ENCODE assay signal across 34 cellular contexts in the genomic region with DNA sequence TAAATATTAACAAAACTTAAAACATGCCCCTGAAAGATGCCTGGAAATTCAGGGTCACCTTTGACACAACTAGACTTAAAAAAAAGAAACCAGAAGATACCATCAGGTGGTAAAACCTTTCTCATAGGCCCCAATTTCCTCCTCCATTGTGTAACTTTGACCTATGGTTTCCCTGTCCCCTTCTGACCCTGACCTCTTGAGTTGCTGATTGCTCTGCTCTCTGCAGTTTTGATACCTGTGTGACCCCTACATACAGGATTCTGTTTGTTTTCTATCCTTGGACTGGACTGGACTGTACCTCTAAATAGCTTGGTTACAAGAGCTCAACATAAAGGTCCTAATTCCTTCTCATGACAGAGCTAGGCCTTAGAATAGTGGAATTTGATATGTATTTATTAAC.
"Had no signal": no experiment of that assay in that cellular context is flagged by ENCODE, and none has a peak within 500 bp of the region (broad histone marks: within the 10 kb centered on the region; RNA-seq: fewer than 3 reads in every experiment).

No MANE protein-coding gene starts in this region.

- H3K36me3 ChIP-seq: MG63 had no signal

- H3K4me2 ChIP-seq: KMS-11 had no signal

- H3K27me3 ChIP-seq: MG63 had no signal

- H3K9ac ChIP-seq: KMS-11 had no signal

- H3K9me3 ChIP-seq: MG63 had no signal

- H3K27ac ChIP-seq: KMS-11 had no signal

- H3K4me3 ChIP-seq: MG63 had no signal

- DNase-seq: Karpas-422, Kasumi-1, KG1, MG63, MM.1S, MV-4-11, NCI-H1048, NCI-H1092, NCI-H1092 treated with DMSO at 0.1 percent for 48 hours, NCI-H1105, NCI-H1105 treated with DMSO at 0.1 percent for 48 hours, NCI-H1417, NCI-H1417 treated with DMSO at 0.1 percent for 48 hours, NCI-H1436, NCI-H1436 treated with DMSO at 0.1 percent for 48 hours, NCI-H146, NCI-H1694, NCI-H1694 treated with DMSO at 0.1 percent for 48 hours, NCI-H187, NCI-H187 treated with DMSO at 0.1 percent for 48 hours, NCI-H1930, NCI-H2029, NCI-H2029 treated with DMSO at 0.1 percent for 48 hours, NCI-H2081, NCI-H2081 treated with DMSO at 0.1 percent for 48 hours, NCI-H2107, NCI-H2171, NCI-H2171 treated with DMSO at 0.1 percent for 48 hours, NCI-H2227 treated with DMSO at 0.1 percent for 48 hours, NCI-H226, NCI-H345, NCI-H446, NCI-H446 treated with DMSO at 0.1 percent for 48 hours had no signal
